12 cellular contexts compared by ENCODE assay signal in genomic region chr6:53266553-53267090, GRCh38.
A peak's percentile ranks its signal among the peaks of the same experiment; 100 is the strongest.
DNase-seq lines count a peak whose midpoint lies in the region; ATAC-seq and TF ChIP-seq lines count a peak whose summit lies in the region.
"Had no signal": no experiment of that assay in that cellular context is flagged by ENCODE, and none has a peak within 500 bp of the region (broad histone marks: within the 10 kb centered on the region; RNA-seq: fewer than 3 reads in every experiment).

No MANE protein-coding gene starts in this region.

- no peak for TF ChIP-seq CTCF in GM13976 (IDR thresholded peaks at IDR 0.05; ENCODE audit: borderline replicate concordance, control extremely low read depth, extremely low read depth, insufficient read depth, missing control alignments)
- TF ChIP-seq CTCF in CD4-positive, alpha-beta T cell (IDR thresholded peaks at IDR 0.05) = no peak

- H4K20me1 ChIP-seq in BLaER1 treated with 17β-estradiol and CSF1 and Interleukin-3, amounts not matched to agents 10 nM and 100 nM = no peaks in the 10 kb centered on the region; a peak in 1 of 22 replicates
- H4K20me1 ChIP-seq: BLaER1 had no signal

- no peak overlapping the region for H3K27ac ChIP-seq in BLaER1 treated with 17β-estradiol and CSF1 and Interleukin-3, amounts not matched to agents 10 nM and 100 nM
- no peak overlapping the region for H3K27ac ChIP-seq in CD4-positive, alpha-beta T cell (ENCODE audit: low read depth, low read length)
- H3K27ac ChIP-seq: A549 had no signal

- ATAC-seq in central memory CD8-positive, alpha-beta T cell (replicated peaks; ENCODE audit: extremely low read depth, poor library complexity, severe bottlenecking) = no peak
- no peak for ATAC-seq in stimulated activated effector memory CD8-positive, alpha-beta T cell treated with anti-CD3 and anti-CD28 coated beads, Interleukin-12 subunit alpha, Interleukin-12 subunit beta, amount 100 ng/mL, for 72 hours
- no peak for ATAC-seq in CD4-positive, alpha-beta T cell (ENCODE audit: poor library complexity)
- ATAC-seq: A549 had no signal

- H3K4me3 Mint-ChIP-seq in IgD-negative memory B cell = no peak overlapping the region
- H3K4me3 Mint-ChIP-seq in central memory CD8-positive, alpha-beta T cell = no peak overlapping the region
- no peak overlapping the region for H3K4me3 Mint-ChIP-seq in stimulated activated effector memory CD8-positive, alpha-beta T cell treated with anti-CD3 and anti-CD28 coated beads, Interleukin-12 subunit alpha, Interleukin-12 subunit beta, amount 100 ng/mL, for 72 hours
- H3K4me3 Mint-ChIP-seq in CD4-positive, alpha-beta T cell = no peak overlapping the region
- H3K4me3 Mint-ChIP-seq: CD4-positive, CD25-positive, alpha-beta regulatory T cell had no signal

- H3K27me3 Mint-ChIP-seq in IgD-negative memory B cell = no peaks in the 10 kb centered on the region
- H3K27me3 Mint-ChIP-seq in central memory CD8-positive, alpha-beta T cell = no peaks in the 10 kb centered on the region
- no peaks in the 10 kb centered on the region for H3K27me3 Mint-ChIP-seq in CD4-positive, alpha-beta T cell
- H3K27me3 Mint-ChIP-seq: CD4-positive, CD25-positive, alpha-beta regulatory T cell had no signal

- H3K27me3 ChIP-seq in BLaER1 treated with 17β-estradiol and CSF1 and Interleukin-3, amounts not matched to agents 10 nM and 100 nM = no peaks in the 10 kb centered on the region
- H3K27me3 ChIP-seq in CD4-positive, alpha-beta T cell (ENCODE audit: control insufficient read depth, insufficient read depth, low read length) = no peaks in the 10 kb centered on the region
- H3K27me3 ChIP-seq: BLaER1 had no signal

- H3K9ac ChIP-seq in BLaER1 treated with 17β-estradiol and CSF1 and Interleukin-3, amounts not matched to agents 10 nM and 100 nM = no peak overlapping the region
- H3K9ac ChIP-seq: BLaER1 had no signal

- H3K4me1 ChIP-seq in BLaER1 treated with 17β-estradiol and CSF1 and Interleukin-3, amounts not matched to agents 10 nM and 100 nM = peaks cover 17 to 33% (median 24%) of the 10 kb centered on the region in 10 experiments
- H3K4me1 ChIP-seq: A549, HAP-1 had no signal

- peak overlapping the region in 7 of 11 experiments; percentile 34 to 58 (median 47); a peak in 6 of 22 replicates for H3K4me2 ChIP-seq in BLaER1 treated with 17β-estradiol and CSF1 and Interleukin-3, amounts not matched to agents 10 nM and 100 nM
- H3K4me2 ChIP-seq: A549 had no signal

- H3K9me3 Mint-ChIP-seq in IgD-negative memory B cell = peaks cover 0 to 2% (median 0%) of the 10 kb centered on the region in 3 donors
- H3K9me3 Mint-ChIP-seq in central memory CD8-positive, alpha-beta T cell = no peaks in the 10 kb centered on the region
- H3K9me3 Mint-ChIP-seq in stimulated activated effector memory CD8-positive, alpha-beta T cell treated with anti-CD3 and anti-CD28 coated beads, Interleukin-12 subunit alpha, Interleukin-12 subunit beta, amount 100 ng/mL, for 72 hours = no peaks in the 10 kb centered on the region
- no peaks in the 10 kb centered on the region for H3K9me3 Mint-ChIP-seq in CD4-positive, alpha-beta T cell
- H3K9me3 Mint-ChIP-seq: CD4-positive, CD25-positive, alpha-beta regulatory T cell had no signal

- POLR2A ChIA-PET in CD4-positive, alpha-beta T cell (lab: Charles Lee) = no interaction called here

- no peak overlapping the region for H3K4me3 ChIP-seq in BLaER1 treated with 17β-estradiol and CSF1 and Interleukin-3, amounts not matched to agents 10 nM and 100 nM
- H3K4me3 ChIP-seq: A549, BLaER1, HAP-1 had no signal

- no peaks in the 10 kb centered on the region for H3K9me3 ChIP-seq in BLaER1 treated with 17β-estradiol and CSF1 and Interleukin-3, amounts not matched to agents 10 nM and 100 nM (replicated peaks in 1 of 11)
- no peaks in the 10 kb centered on the region for H3K9me3 ChIP-seq in CD4-positive, alpha-beta T cell (ENCODE audit: control insufficient read depth, low read length)
- H3K9me3 ChIP-seq: A549, BLaER1, HAP-1 had no signal

- CTCF ChIA-PET in CD4-positive, alpha-beta T cell (lab: Charles Lee) = no interaction called here

- no peak for DNase-seq in central memory CD8-positive, alpha-beta T cell (ENCODE audit: low spot score in 2 of 2)
- DNase-seq in stimulated activated effector memory CD8-positive, alpha-beta T cell treated with anti-CD3 and anti-CD28 coated beads, Interleukin-12 subunit alpha, Interleukin-12 subunit beta, amount 100 ng/mL, for 72 hours (ENCODE audit: low spot score in 2 of 2) = no peak
- DNase-seq in GM13976 (ENCODE audit: low spot score) (no peak), NCI-H2196 treated with DMSO at 0.1 percent for 48 hours (lab: John Stamatoyannopoulos, UW; ENCODE audit: unreplicated experiment) (no peak)
- DNase-seq in CD4-positive, alpha-beta T cell = no peak
- DNase-seq: CD4-positive, CD25-positive, alpha-beta regulatory T cell; DMS79 had no signal

- H3K36me3 Mint-ChIP-seq in IgD-negative memory B cell = peaks cover 27% of the 10 kb centered on the region
- H3K36me3 Mint-ChIP-seq in central memory CD8-positive, alpha-beta T cell (ENCODE audit: insufficient read depth) = peaks cover 54% of the 10 kb centered on the region
- H3K36me3 Mint-ChIP-seq in stimulated activated effector memory CD8-positive, alpha-beta T cell treated with anti-CD3 and anti-CD28 coated beads, Interleukin-12 subunit alpha, Interleukin-12 subunit beta, amount 100 ng/mL, for 72 hours = peaks cover 100% of the 10 kb centered on the region
- H3K36me3 Mint-ChIP-seq in CD4-positive, alpha-beta T cell (ENCODE audit: low read depth) = peaks cover 88% of the 10 kb centered on the region

- peaks cover 71 to 100% (median 95%) of the 10 kb centered on the region in 11 experiments for H3K36me3 ChIP-seq in BLaER1 treated with 17β-estradiol and CSF1 and Interleukin-3, amounts not matched to agents 10 nM and 100 nM

- in situ Hi-C loops in GM13976 (cut with MboI; ENCODE audit: low sequenced_read_pairs, unreplicated experiment) = no loop called here

- peaks cover 18 to 51% (median 27%) of the 10 kb centered on the region in 3 donors for H3K4me1 Mint-ChIP-seq in IgD-negative memory B cell
- H3K4me1 Mint-ChIP-seq in central memory CD8-positive, alpha-beta T cell = no peaks in the 10 kb centered on the region
- peaks cover 12% of the 10 kb centered on the region for H3K4me1 Mint-ChIP-seq in stimulated activated effector memory CD8-positive, alpha-beta T cell treated with anti-CD3 and anti-CD28 coated beads, Interleukin-12 subunit alpha, Interleukin-12 subunit beta, amount 100 ng/mL, for 72 hours
- no peaks in the 10 kb centered on the region for H3K4me1 Mint-ChIP-seq in CD4-positive, alpha-beta T cell (ENCODE audit: low read depth)

- H3K27ac Mint-ChIP-seq in IgD-negative memory B cell = peak overlapping the region in 2 of 3 donors; percentile 14 to 38
- H3K27ac Mint-ChIP-seq in central memory CD8-positive, alpha-beta T cell (ENCODE audit: low read depth) = peak overlapping the region; percentile 36
- peak overlapping the region; percentile 10 for H3K27ac Mint-ChIP-seq in stimulated activated effector memory CD8-positive, alpha-beta T cell treated with anti-CD3 and anti-CD28 coated beads, Interleukin-12 subunit alpha, Interleukin-12 subunit beta, amount 100 ng/mL, for 72 hours
- H3K27ac Mint-ChIP-seq in CD4-positive, alpha-beta T cell = no peak overlapping the region

- intact Hi-C loops in CD4-positive, alpha-beta T cell (cut with DNase I, micrococcal nuclease) = no loop called here
